9 cellular contexts compared by ENCODE assay signal in genomic region chr14:52355016-52355430, GRCh38. TPM values are rescaled to one million over a fixed set of nuclear protein-coding genes. Genes with fewer than 3 reads are reported as not detected.
A peak's percentile ranks its signal among the peaks of the same experiment; 100 is the strongest.
DNase-seq lines count a peak whose midpoint lies in the region; ATAC-seq and TF ChIP-seq lines count a peak whose summit lies in the region.
"Had no signal": no experiment of that assay in that cellular context is flagged by ENCODE, and none has a peak within 500 bp of the region (broad histone marks: within the 10 kb centered on the region; RNA-seq: fewer than 3 reads in every experiment).

No MANE protein-coding gene starts in this region.

- H3K27ac Mint-ChIP-seq in mesothelial cell of epicardium, result peak overlapping the region; percentile 27
- H3K27ac Mint-ChIP-seq in stimulated activated naive CD8-positive, alpha-beta T cell treated with anti-CD3 and anti-CD28 coated beads, Interleukin-15, amount 100 ng/mL, for 72 hours, result no peak overlapping the region

- no peaks in the 10 kb centered on the region for H3K9me3 Mint-ChIP-seq in mesothelial cell of epicardium
- peaks cover 0 to 5% of the 10 kb centered on the region in 2 donors for H3K9me3 Mint-ChIP-seq in stimulated activated naive CD8-positive, alpha-beta T cell treated with anti-CD3 and anti-CD28 coated beads, Interleukin-15, amount 100 ng/mL, for 72 hours

- H3K36me3 Mint-ChIP-seq in mesothelial cell of epicardium, result no peaks in the 10 kb centered on the region

- TF ChIP-seq CTCF in AG09309 (IDR thresholded peaks at IDR 0.05; ENCODE audit: control insufficient read depth, insufficient read depth, low read depth, low read length, missing control alignments), result no peak
- TF ChIP-seq CTCF in astrocyte of the cerebellum (IDR thresholded peaks at IDR 0.05; ENCODE audit: low read depth, low read length, missing control alignments), result no peak
- no peak for TF ChIP-seq CTCF in mesothelial cell of epicardium (IDR thresholded peaks at IDR 0.05; ENCODE audit: unreplicated experiment)

- DNase-seq in AG09309 (ENCODE audit: low read depth) (peak; percentile 84), LoVo (ENCODE audit: low spot score) (peak; percentile 42), astrocyte of the cerebellum (ENCODE audit: low read depth) (peak; percentile 95), mesothelial cell of epicardium (ENCODE audit: low spot score in 2 of 2, unreplicated experiment in 2 of 2) (no peak), NCI-H1436 (lab: John Stamatoyannopoulos, UW) (no peak)
- DNase-seq in stimulated activated naive CD8-positive, alpha-beta T cell treated with anti-CD3 and anti-CD28 coated beads, Interleukin-15, amount 100 ng/mL, for 72 hours, result no peak
- DNase-seq: activated CD4-positive, alpha-beta T cell treated with anti-CD3 and anti-CD28 coated beads for 1 hour had no signal

- peaks cover 12% of the 10 kb centered on the region for H3K27me3 Mint-ChIP-seq in mesothelial cell of epicardium (ENCODE audit: low read depth)
- H3K27me3 Mint-ChIP-seq in stimulated activated naive CD8-positive, alpha-beta T cell treated with anti-CD3 and anti-CD28 coated beads, Interleukin-15, amount 100 ng/mL, for 72 hours, result no peaks in the 10 kb centered on the region

- H3K4me3 Mint-ChIP-seq in mesothelial cell of epicardium, result no peak overlapping the region
- H3K4me3 Mint-ChIP-seq in stimulated activated naive CD8-positive, alpha-beta T cell treated with anti-CD3 and anti-CD28 coated beads, Interleukin-15, amount 100 ng/mL, for 72 hours, result no peak overlapping the region

- in situ Hi-C loops in astrocyte of the cerebellum (cut with HindIII; ENCODE audit: low sequenced_read_pairs), result no loop called here

- H3K4me1 Mint-ChIP-seq in mesothelial cell of epicardium, result peaks cover 51% of the 10 kb centered on the region
- H3K4me1 Mint-ChIP-seq in stimulated activated naive CD8-positive, alpha-beta T cell treated with anti-CD3 and anti-CD28 coated beads, Interleukin-15, amount 100 ng/mL, for 72 hours, result peaks cover 68% of the 10 kb centered on the region

- no peak for ATAC-seq in GM19395 (IDR thresholded peaks at IDR 0.05; ENCODE audit: unreplicated experiment)
- no peak for ATAC-seq in stimulated activated naive CD8-positive, alpha-beta T cell treated with anti-CD3 and anti-CD28 coated beads, Interleukin-15, amount 100 ng/mL, for 72 hours
- no peak for ATAC-seq in HG03108 (IDR thresholded peaks at IDR 0.05; ENCODE audit: unreplicated experiment)

- H3K4me3 ChIP-seq in AG09309 (ENCODE audit: control insufficient read depth, low read depth, low read length), result no peak overlapping the region
- H3K4me3 ChIP-seq in astrocyte of the cerebellum (ENCODE audit: low read depth, low read length), result no peak overlapping the region

RNA-seq across cellular contexts. Expression of gene PTGER2, which starts 40.9 kb away (rescaled TPM):
- 6.6 to 7.2 TPM (median 7.1 TPM) in 3 replicates for total RNA-seq in mesothelial cell of epicardium

Comparison
In these comparisons a context has a peak if more than half of its experiments do, and no peak if none do; other contexts are left out.
1. DNase-seq: peak in AG09309 (single experiment), LoVo (single experiment) and astrocyte of the cerebellum (single experiment); none in mesothelial cell of epicardium (0 of 2), NCI-H1436 (single experiment) and stimulated activated naive CD8-positive, alpha-beta T cell treated with anti-CD3 and anti-CD28 coated beads, Interleukin-15, amount 100 ng/mL, for 72 hours (0 of 2).